Comparison of ENCODE assay signal across 30 cellular contexts in genomic region chrX:33741807-33742206, GRCh38.
DNase-seq lines count a peak whose midpoint lies in the region; ATAC-seq and TF ChIP-seq lines count a peak whose summit lies in the region.
"Had no signal": no experiment of that assay in that cellular context is flagged by ENCODE, and none has a peak within 500 bp of the region (broad histone marks: within the 10 kb centered on the region; RNA-seq: fewer than 3 reads in every experiment).

No MANE protein-coding gene starts in this region.

- TF ChIP-seq CTCF in H9 (conservative IDR thresholded peaks at IDR 0.05) = peak; percentile 53; the same call in 2 of the 3 replicates
- no peak for TF ChIP-seq CTCF in esophagus muscularis mucosa (IDR thresholded peaks at IDR 0.05)
- no peak for TF ChIP-seq CTCF in osteoblast (IDR thresholded peaks at IDR 0.05; ENCODE audit: extremely low read depth, low read depth, low read length)

- H3K23ac ChIP-seq in H9 (ENCODE audit: insufficient read length, low read depth, low read length) = no peak overlapping the region

- H3K4me1 ChIP-seq in H9 (ENCODE audit: insufficient read depth, low read length) (no peaks in the 10 kb centered on the region), SJCRH30 (no peaks in the 10 kb centered on the region), esophagus muscularis mucosa (no peaks in the 10 kb centered on the region), osteoblast (ENCODE audit: insufficient read depth, low read length) (no peaks in the 10 kb centered on the region)
- H3K4me1 ChIP-seq: BLaER1, gastroesophageal sphincter, left lung, parathyroid adenoma, upper lobe of left lung had no signal

- ATAC-seq in activated CD4-positive, alpha-beta T cell treated with anti-CD3 and anti-CD28 coated beads for 36 hours = no peak
- ATAC-seq: gastroesophageal sphincter, left lung had no signal

- no peaks in the 10 kb centered on the region for H3K23me2 ChIP-seq in H9 (ENCODE audit: insufficient read length, low read depth, low read length, poor library complexity, severe bottlenecking)

- H3K9me3 ChIP-seq in H9 (ENCODE audit: control insufficient read depth, low read depth, low read length) (no peaks in the 10 kb centered on the region), SJCRH30 (replicated peaks) (no peaks in the 10 kb centered on the region), iPS-18c (ENCODE audit: control insufficient read depth, insufficient read depth, low read length) (no peaks in the 10 kb centered on the region), esophagus muscularis mucosa (no peaks in the 10 kb centered on the region), osteoblast (ENCODE audit: low read depth, low read length) (no peaks in the 10 kb centered on the region)
- H3K9me3 ChIP-seq: BLaER1, gastroesophageal sphincter, left lung, MG63 had no signal

- CTCF ChIA-PET in activated CD4-positive, alpha-beta T cell treated with anti-CD3 and anti-CD28 coated beads for 36 hours (lab: Charles Lee) = no interaction called here

- H3K79me2 ChIP-seq in H9 (ENCODE audit: insufficient read depth, low read length) (no peaks in the 10 kb centered on the region), osteoblast (ENCODE audit: insufficient read depth, low read length) (no peaks in the 10 kb centered on the region)
- H3K79me2 ChIP-seq: parathyroid adenoma had no signal

- H3K9me3 Mint-ChIP-seq in H9 = peaks cover 28 to 67% of the 10 kb centered on the region in 2 experiments
- peaks cover 7% of the 10 kb centered on the region for H3K9me3 Mint-ChIP-seq in activated CD4-positive, alpha-beta T cell treated with anti-CD3 and anti-CD28 coated beads for 36 hours (ENCODE audit: low read depth)
- H3K9me3 Mint-ChIP-seq: activated naive CD8-positive, alpha-beta T cell treated with anti-CD3 and anti-CD28 coated beads, Interleukin-2, amount 10 ng/mL, durations not matched to agents 7 days and 5 days had no signal

- no CpG with 5 or more reads among the region's 11 CpGs for WGBS in H9 (ENCODE audit: extremely low coverage, insufficient read length, low lambda C conversion rate)
- WGBS in esophagus muscularis mucosa = 70% methylated on average over 11 of the region's 11 CpGs

- H3K79me1 ChIP-seq in H9 (ENCODE audit: insufficient read depth, low read depth, low read length, poor library complexity, severe bottlenecking) = no peaks in the 10 kb centered on the region

- no peak for TF ChIP-seq POLR2A in esophagus muscularis mucosa (IDR thresholded peaks at IDR 0.05; ENCODE audit: low read depth)

- DNase-seq in ELF-1 (ENCODE audit: low read depth, low spot score) = peak; percentile 93
- DNase-seq in H9 = peak; percentile 74
- peak; percentile 0 to 8 for DNase-seq in SJCRH30
- no peak for DNase-seq in esophagus muscularis mucosa (ENCODE audit: extremely low spot score)
- no peak for DNase-seq in activated CD4-positive, alpha-beta T cell treated with anti-CD3 and anti-CD28 coated beads for 36 hours
- DNase-seq in DMS53 treated with DMSO at 0.1 percent for 48 hours (lab: John Stamatoyannopoulos, UW; ENCODE audit: unreplicated experiment) = no peak
- no peak for DNase-seq in osteoblast (ENCODE audit: insufficient read length, low spot score, missing footprints)
- DNase-seq: activated CD4-positive, alpha-beta T cell treated with anti-CD3 and anti-CD28 coated beads for 48 hours; activated gamma-delta T cell treated with Interleukin-2 at 50 U/mL for 16 hours; activated naive CD8-positive, alpha-beta T cell treated with anti-CD3 and anti-CD28 coated beads, Interleukin-2, amount 10 ng/mL, durations not matched to agents 7 days and 5 days; activated T-cell treated with anti-CD3 and anti-CD28 coated beads, Interleukin-2, amount 50 U/mL, for 1 hour; aorta; DMS53; HFFc6; hippocampal formation; left lung; MG63; NCI-H1105; NCI-H2029 treated with DMSO at 0.1 percent for 48 hours; NK-92 treated with Interleukin-12 subunit alpha and Interleukin-12 subunit beta, amount 100 ng/mL, for 24 hours; small intestine; stimulated activated naive CD4-positive, alpha-beta T cell; upper lobe of left lung had no signal

- peak overlapping the region in 1 of 3 experiments; percentile 65; a peak in 1 of 7 replicates for H3K27ac Mint-ChIP-seq in H9
- H3K27ac Mint-ChIP-seq in activated CD4-positive, alpha-beta T cell treated with anti-CD3 and anti-CD28 coated beads for 36 hours = no peak overlapping the region
- H3K27ac Mint-ChIP-seq: activated naive CD8-positive, alpha-beta T cell treated with anti-CD3 and anti-CD28 coated beads, Interleukin-2, amount 10 ng/mL, durations not matched to agents 7 days and 5 days; HFFc6; memory B cell; T-helper 2 cell treated with Interferon-gamma antibody and Interleukin-4, amounts not matched to agents 5 μg/mL and 100 μg/mL, for 36 hours had no signal

- H3K36me3 ChIP-seq in SJCRH30 (no peaks in the 10 kb centered on the region), esophagus muscularis mucosa (no peaks in the 10 kb centered on the region), osteoblast (ENCODE audit: insufficient read depth, low read length) (no peaks in the 10 kb centered on the region)
- H3K36me3 ChIP-seq: BLaER1, gastroesophageal sphincter, left lung, MG63, upper lobe of left lung had no signal

- TF ChIP-seq EP300 in esophagus muscularis mucosa (IDR thresholded peaks at IDR 0.05) = no peak

- no peak overlapping the region for H4K91ac ChIP-seq in H9 (ENCODE audit: insufficient read length, low read depth, low read length)

- no peak overlapping the region for H2AK5ac ChIP-seq in H9 (ENCODE audit: insufficient read length, low read length)

- no peak overlapping the region for H3K4ac ChIP-seq in H9 (ENCODE audit: low read depth, low read length)

- no peak overlapping the region for H4K5ac ChIP-seq in H9 (ENCODE audit: insufficient read length, low read depth, low read length)

- H2BK12ac ChIP-seq in H9 (ENCODE audit: insufficient read length, low read depth, low read length) = no peak overlapping the region

- H3K36me3 Mint-ChIP-seq in H9 (ENCODE audit: insufficient read depth in 1 of 3, low read depth in 3 of 3) = peaks cover 3 to 13% (median 10%) of the 10 kb centered on the region in 3 experiments; a peak in 4 of 7 replicates
- H3K36me3 Mint-ChIP-seq in activated CD4-positive, alpha-beta T cell treated with anti-CD3 and anti-CD28 coated beads for 36 hours (ENCODE audit: low read depth) = no peaks in the 10 kb centered on the region
- H3K36me3 Mint-ChIP-seq: activated naive CD8-positive, alpha-beta T cell treated with anti-CD3 and anti-CD28 coated beads, Interleukin-2, amount 10 ng/mL, durations not matched to agents 7 days and 5 days; memory B cell had no signal

- H3K27ac ChIP-seq in H9 (ENCODE audit: insufficient read length, low read depth, low read length) = no peak overlapping the region
- no peak overlapping the region for H3K27ac ChIP-seq in SJCRH30
- no peak overlapping the region for H3K27ac ChIP-seq in esophagus muscularis mucosa (replicated peaks in 1 of 4)
- no peak overlapping the region for H3K27ac ChIP-seq in osteoblast (ENCODE audit: low read depth, low read length)
- H3K27ac ChIP-seq: BLaER1, gastroesophageal sphincter, KMS-11, left lung, parathyroid adenoma, upper lobe of left lung had no signal

- no peak overlapping the region for H3K56ac ChIP-seq in H9 (ENCODE audit: insufficient read length, low read depth, low read length)

- no peaks in the 10 kb centered on the region for H4K20me1 ChIP-seq in H9 (ENCODE audit: control insufficient read depth, insufficient read depth, insufficient read length)
- H4K20me1 ChIP-seq in osteoblast (ENCODE audit: insufficient read depth, low read length) = no peaks in the 10 kb centered on the region
- H4K20me1 ChIP-seq: BLaER1 had no signal

- no peak overlapping the region for H3K4me2 ChIP-seq in H9 (ENCODE audit: insufficient read depth, insufficient read length, low read length)
- H3K4me2 ChIP-seq in osteoblast (ENCODE audit: insufficient read depth, low read length) = no peak overlapping the region
- H3K4me2 ChIP-seq: BLaER1, KMS-11 had no signal

- no peaks in the 10 kb centered on the region for H3K27me3 Mint-ChIP-seq in H9 (ENCODE audit: low read depth)
- no peaks in the 10 kb centered on the region for H3K27me3 Mint-ChIP-seq in activated CD4-positive, alpha-beta T cell treated with anti-CD3 and anti-CD28 coated beads for 36 hours
- H3K27me3 Mint-ChIP-seq: activated naive CD8-positive, alpha-beta T cell treated with anti-CD3 and anti-CD28 coated beads, Interleukin-2, amount 10 ng/mL, durations not matched to agents 7 days and 5 days; memory B cell had no signal

- H2BK20ac ChIP-seq in H9 (ENCODE audit: low read depth, low read length, poor library complexity, severe bottlenecking) = no peak overlapping the region

- no peak overlapping the region for H3T11ph ChIP-seq in H9 (ENCODE audit: low read length)

- POLR2A ChIA-PET in activated CD4-positive, alpha-beta T cell treated with anti-CD3 and anti-CD28 coated beads for 36 hours (lab: Charles Lee) = no interaction called here

- H4K8ac ChIP-seq in H9 (replicated peaks; ENCODE audit: insufficient read length, low read depth, low read length) = no peak overlapping the region

- no peak overlapping the region for H3K4me3 Mint-ChIP-seq in H9
- no peak overlapping the region for H3K4me3 Mint-ChIP-seq in activated CD4-positive, alpha-beta T cell treated with anti-CD3 and anti-CD28 coated beads for 36 hours
- H3K4me3 Mint-ChIP-seq: activated naive CD8-positive, alpha-beta T cell treated with anti-CD3 and anti-CD28 coated beads, Interleukin-2, amount 10 ng/mL, durations not matched to agents 7 days and 5 days; HFFc6; memory B cell; T-helper 2 cell treated with Interferon-gamma antibody and Interleukin-4, amounts not matched to agents 5 μg/mL and 100 μg/mL, for 36 hours had no signal

- intact Hi-C loops in esophagus muscularis mucosa (cut with DNase I) = no loop called here
- intact Hi-C loops in activated CD4-positive, alpha-beta T cell treated with anti-CD3 and anti-CD28 coated beads for 36 hours (cut with DNase I, micrococcal nuclease) = no loop called here

- H3K4me3 ChIP-seq in SJCRH30 = no peak overlapping the region
- peak overlapping the region; percentile 38; the same call in 1 of the 2 replicates for H3K4me3 ChIP-seq in iPS-18c (ENCODE audit: insufficient read depth, low read depth, low read length)
- H3K4me3 ChIP-seq in esophagus muscularis mucosa = no peak overlapping the region
- H3K4me3 ChIP-seq in osteoblast (ENCODE audit: insufficient read depth, low read length) = no peak overlapping the region
- H3K4me3 ChIP-seq: BLaER1, gastroesophageal sphincter, left lung, MG63, upper lobe of left lung had no signal

- H3K27me3 ChIP-seq in H9 (ENCODE audit: insufficient read depth, low read length) (no peaks in the 10 kb centered on the region), SJCRH30 (no peaks in the 10 kb centered on the region), esophagus muscularis mucosa (no peaks in the 10 kb centered on the region), osteoblast (ENCODE audit: insufficient read depth, low read length) (no peaks in the 10 kb centered on the region)
- H3K27me3 ChIP-seq: gastroesophageal sphincter, left lung, MG63, upper lobe of left lung had no signal

- H2BK120ac ChIP-seq in H9 (ENCODE audit: low read depth, low read length, poor library complexity, severe bottlenecking) = no peak overlapping the region

- no peak overlapping the region for H3K18ac ChIP-seq in H9 (ENCODE audit: insufficient read length, low read depth, low read length)

- H2AFZ ChIP-seq in H9 (ENCODE audit: low read length) (no peak overlapping the region), osteoblast (ENCODE audit: low read length) (no peak overlapping the region)
- H2AFZ ChIP-seq: parathyroid adenoma had no signal

- H3K14ac ChIP-seq in H9 (ENCODE audit: insufficient read depth, low read length) = no peak overlapping the region

- H2BK15ac ChIP-seq in H9 (ENCODE audit: low read depth, low read length) = no peak overlapping the region

- no peak overlapping the region for H3K9ac ChIP-seq in H9 (ENCODE audit: extremely low read depth, insufficient read length, low read length)
- H3K9ac ChIP-seq: BLaER1, KMS-11, parathyroid adenoma had no signal

- peaks cover 15 to 17% of the 10 kb centered on the region in 2 experiments for H3K4me1 Mint-ChIP-seq in H9
- H3K4me1 Mint-ChIP-seq in activated CD4-positive, alpha-beta T cell treated with anti-CD3 and anti-CD28 coated beads for 36 hours = no peaks in the 10 kb centered on the region
- H3K4me1 Mint-ChIP-seq: activated naive CD8-positive, alpha-beta T cell treated with anti-CD3 and anti-CD28 coated beads, Interleukin-2, amount 10 ng/mL, durations not matched to agents 7 days and 5 days; memory B cell had no signal

- no peak overlapping the region for H2BK5ac ChIP-seq in H9 (ENCODE audit: insufficient read length, low read length)

Comparison
In these comparisons a context has a peak if more than half of its experiments do, and no peak if none do; other contexts are left out.
1. DNase-seq: peak in ELF-1 (single experiment), H9 (single experiment) and SJCRH30 (2 of 2); none in esophagus muscularis mucosa (single experiment), activated CD4-positive, alpha-beta T cell treated with anti-CD3 and anti-CD28 coated beads for 36 hours (single experiment), DMS53 treated with DMSO at 0.1 percent for 48 hours (single experiment) and osteoblast (single experiment).